2 cellular contexts compared by ENCODE assay signal in the genomic region with DNA sequence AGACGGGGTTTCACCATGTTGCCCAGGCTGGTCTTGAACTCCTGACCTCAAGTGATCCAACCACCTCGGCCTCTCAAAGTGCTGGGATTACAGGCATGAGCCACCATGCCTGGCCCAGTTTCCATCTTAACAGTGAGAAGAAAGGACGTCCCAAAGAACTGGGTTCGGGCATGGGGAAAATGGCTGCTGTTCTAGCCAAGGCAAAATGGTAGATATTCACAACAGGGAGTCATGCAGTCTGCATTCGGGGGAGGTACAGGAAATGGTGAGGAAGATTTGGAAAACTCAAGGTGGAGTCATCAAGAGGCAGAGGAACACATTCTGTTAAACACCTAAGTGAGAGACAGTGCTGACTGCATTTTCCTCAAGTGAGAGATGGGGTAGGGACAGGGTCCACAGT.
TF ChIP-seq lines count a peak whose summit lies in the region.

No MANE protein-coding gene starts in this region.

TF ChIP-seq in SK-N-SH, 30 proteins besides CTCF, POLR2A, EP300 and RAD21:
- TF ChIP-seq YY1 (IDR thresholded peaks at IDR 0.05; ENCODE audit: low read depth) (0 out of 2 replicates have a peak, but pooled peaks have one; percentile 23), JUND (IDR thresholded peaks at IDR 0.05) (no peak), NRF1 (IDR thresholded peaks at IDR 0.05; ENCODE audit: low read depth, low read length) (no peak)

TF ChIP-seq in SK-N-SH treated with all-trans-retinoic acid at 6 μM for 48 hours, 23 proteins besides CTCF, POLR2A, EP300 and RAD21:
- TF ChIP-seq, protein P1, sequence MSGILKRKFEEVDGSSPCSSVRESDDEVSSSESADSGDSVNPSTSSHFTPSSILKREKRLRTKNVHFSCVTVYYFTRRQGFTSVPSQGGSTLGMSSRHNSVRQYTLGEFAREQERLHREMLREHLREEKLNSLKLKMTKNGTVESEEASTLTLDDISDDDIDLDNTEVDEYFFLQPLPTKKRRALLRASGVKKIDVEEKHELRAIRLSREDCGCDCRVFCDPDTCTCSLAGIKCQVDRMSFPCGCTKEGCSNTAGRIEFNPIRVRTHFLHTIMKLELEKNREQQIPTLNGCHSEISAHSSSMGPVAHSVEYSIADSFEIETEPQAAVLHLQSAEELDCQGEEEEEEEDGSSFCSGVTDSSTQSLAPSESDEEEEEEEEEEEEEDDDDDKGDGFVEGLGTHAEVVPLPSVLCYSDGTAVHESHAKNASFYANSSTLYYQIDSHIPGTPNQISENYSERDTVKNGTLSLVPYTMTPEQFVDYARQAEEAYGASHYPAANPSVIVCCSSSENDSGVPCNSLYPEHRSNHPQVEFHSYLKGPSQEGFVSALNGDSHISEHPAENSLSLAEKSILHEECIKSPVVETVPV (CRISPR knock-in tag; IDR thresholded peaks at IDR 0.05) = no peak
